ENCODE assay signal across 17 cellular contexts in the genomic region with DNA sequence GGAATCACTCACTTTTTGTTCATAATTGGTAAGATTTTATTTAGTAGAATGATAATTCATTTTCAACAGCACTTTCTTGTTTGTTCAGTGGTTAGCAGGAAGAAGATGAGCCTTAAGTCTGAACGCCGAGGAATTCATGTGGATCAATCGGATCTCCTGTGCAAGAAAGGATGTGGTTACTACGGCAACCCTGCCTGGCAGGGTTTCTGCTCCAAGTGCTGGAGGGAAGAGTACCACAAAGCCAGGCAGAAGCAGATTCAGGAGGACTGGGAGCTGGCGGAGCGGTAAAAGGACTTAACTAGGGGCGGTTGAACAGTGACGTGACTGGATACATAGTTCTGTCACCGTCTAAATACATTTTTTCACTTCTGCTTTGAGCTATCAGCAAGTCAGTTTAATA. TPM values are rescaled to one million over a fixed set of nuclear protein-coding genes. Genes with fewer than 3 reads are reported as not detected.
A peak's percentile ranks its signal among the peaks of the same experiment; 100 is the strongest.
DNase-seq lines count a peak whose midpoint lies in the region; FAIRE-seq and TF ChIP-seq lines count a peak whose summit lies in the region.
"Had no signal": no experiment of that assay in that cellular context is flagged by ENCODE, and none has a peak within 500 bp of the region (broad histone marks: within the 10 kb centered on the region; RNA-seq: fewer than 3 reads in every experiment).

No MANE protein-coding gene starts in this region.

- H2AFZ ChIP-seq in smooth muscle cell (ENCODE audit: low read depth): no peak overlapping the region

- no peaks in the 10 kb centered on the region for H3K27me3 Mint-ChIP-seq in type B pancreatic cell

- intact Hi-C loops in head of caudate nucleus (cut with DNase I) (no loop called here), posterior cingulate gyrus (cut with DNase I) (no loop called here)

- 96% methylated on average over 9 of the region's 9 CpGs for WGBS in smooth muscle cell (ENCODE audit: low lambda C conversion rate)

- no peaks in the 10 kb centered on the region for H3K27me3 ChIP-seq in smooth muscle cell (ENCODE audit: low read depth)
- H3K27me3 ChIP-seq: SJSA1 had no signal

- no peak overlapping the region for H3K4me3 Mint-ChIP-seq in type B pancreatic cell
- H3K4me3 Mint-ChIP-seq: CD8-positive, alpha-beta T cell had no signal

- no peak for TF ChIP-seq POLR2A in GM12891 (IDR thresholded peaks at IDR 0.05; ENCODE audit: low read depth, low read length)

- H3K9me3 ChIP-seq in smooth muscle cell (replicated peaks; ENCODE audit: low read depth): no peaks in the 10 kb centered on the region
- H3K9me3 ChIP-seq: SJSA1 had no signal

- H3K9me3 Mint-ChIP-seq in type B pancreatic cell: no peaks in the 10 kb centered on the region
- H3K9me3 Mint-ChIP-seq: CD8-positive, alpha-beta T cell had no signal

- H3K36me3 Mint-ChIP-seq in type B pancreatic cell: peaks cover 26% of the 10 kb centered on the region

- no peak for TF ChIP-seq CTCF in type B pancreatic cell (conservative IDR thresholded peaks at IDR 0.05)
- no peak for TF ChIP-seq CTCF in smooth muscle cell (IDR thresholded peaks at IDR 0.05; ENCODE audit: borderline replicate concordance, insufficient read depth, poor library complexity, severe bottlenecking)

- H3K79me2 ChIP-seq in smooth muscle cell (ENCODE audit: low read depth): peaks cover 49% of the 10 kb centered on the region

- H3K27ac ChIP-seq in smooth muscle cell (ENCODE audit: low read depth): no peak overlapping the region
- H3K27ac ChIP-seq: SJSA1 had no signal

- H3K4me3 ChIP-seq in smooth muscle cell: no peak overlapping the region
- H3K4me3 ChIP-seq: SJSA1 had no signal

- H3K4me1 ChIP-seq in smooth muscle cell (ENCODE audit: low read depth): no peaks in the 10 kb centered on the region

- peaks cover 77% of the 10 kb centered on the region for H4K20me1 ChIP-seq in smooth muscle cell (ENCODE audit: low read depth)

- no peak overlapping the region for H3K27ac Mint-ChIP-seq in type B pancreatic cell
- H3K27ac Mint-ChIP-seq: CD8-positive, alpha-beta T cell had no signal

- peak; percentile 33 for FAIRE-seq in GM12891 (lab: Jason Lieb, UNC)
- FAIRE-seq: H54 had no signal

- no peak overlapping the region for H3K4me2 ChIP-seq in smooth muscle cell

- peaks cover 4% of the 10 kb centered on the region for H3F3A ChIP-seq in smooth muscle cell (ENCODE audit: low read depth)

- peaks cover 27% of the 10 kb centered on the region for H3K4me1 Mint-ChIP-seq in type B pancreatic cell (ENCODE audit: unreplicated experiment)

- DNase-seq in GM12891 (ENCODE audit: insufficient read length, low spot score): no peak
- peak in 32 of 58 donors; percentile 3 to 58 (median 14) for DNase-seq in anterior cingulate cortex (lab: John Stamatoyannopoulos, UW)
- peak in 36 of 42 donors; percentile 9 to 76 (median 42) for DNase-seq in head of caudate nucleus
- DNase-seq in posterior cingulate gyrus: peak in 7 of 10 donors; percentile 15 to 88 (median 29)
- no peak for DNase-seq in type B pancreatic cell (ENCODE audit: extremely low spot score, unreplicated experiment)
- no peak for DNase-seq in NCI-H1436 treated with DMSO at 0.1 percent for 48 hours (lab: John Stamatoyannopoulos, UW)
- no peak for DNase-seq in smooth muscle cell (lab: John Stamatoyannopoulos, UW; ENCODE audit: unreplicated experiment)
- DNase-seq: AML-193; CD8-positive, alpha-beta T cell; IMR-90; NCI-H1436; NCI-H2081 treated with DMSO at 0.1 percent for 48 hours; NCI-H69; NK-92 treated with Interleukin-12 subunit alpha and Interleukin-12 subunit beta, amount 100 ng/mL, for 24 hours; PC-3 had no signal

- H3K9ac ChIP-seq in smooth muscle cell (ENCODE audit: low read depth): no peak overlapping the region

- H3K36me3 ChIP-seq in smooth muscle cell (ENCODE audit: low read depth): no peaks in the 10 kb centered on the region

TF ChIP-seq in GM12891, 5 proteins besides CTCF, POLR2A, EP300 and RAD21:
- TF ChIP-seq SPI1 (IDR thresholded peaks at IDR 0.05; ENCODE audit: low read depth, low read length) (no peak), POU2F2 (IDR thresholded peaks at IDR 0.05; ENCODE audit: low read depth, low read length) (no peak), TAF1 (IDR thresholded peaks at IDR 0.05; ENCODE audit: low read depth, low read length) (no peak), POLR2AphosphoS5 (IDR thresholded peaks at IDR 0.05; ENCODE audit: low read depth, low read length) (no peak), PAX5 (IDR thresholded peaks at IDR 0.05; ENCODE audit: insufficient read depth, low read length, severe bottlenecking) (no peak)

RNA-seq across cellular contexts. Expression of a gene that starts 31.3 kb away (rescaled TPM):
- polyA plus RNA-seq in GM12891 (2012; ENCODE audit: low read depth, missing spikeins): 15.2 TPM
- total RNA-seq in type B pancreatic cell (ENCODE audit: low replicate concordance): 19.6 and 24.1 TPM in 2 replicates
- 34.9 and 35.8 TPM in 2 replicates for total RNA-seq in smooth muscle cell
- polyA plus RNA-seq in smooth muscle cell: 18.8 and 21.5 TPM in 2 replicates

Comparison
In these comparisons a context has a peak if more than half of its experiments do, and no peak if none do; other contexts are left out.
1. DNase-seq: peak in anterior cingulate cortex (32 of 58), head of caudate nucleus (36 of 42) and posterior cingulate gyrus (7 of 10); none in GM12891 (single experiment), type B pancreatic cell (single experiment), NCI-H1436 treated with DMSO at 0.1 percent for 48 hours (single experiment) and smooth muscle cell (single experiment).